In genomic region chr21:36477559-36477958, GRCh38 we compare ENCODE assay signal across 16 cellular contexts. TPM values are rescaled to one million over a fixed set of nuclear protein-coding genes. Genes with fewer than 3 reads are reported as not detected.
"Had no signal": no experiment of that assay in that cellular context is flagged by ENCODE, and none has a peak within 500 bp of the region (broad histone marks: within the 10 kb centered on the region; RNA-seq: fewer than 3 reads in every experiment).

No MANE protein-coding gene starts in this region.

- H3K36me3 ChIP-seq: adrenal gland, esophagus squamous epithelium, ovary, tibial artery had no signal

- H3K4me1 ChIP-seq: adrenal gland had no signal

- H3K27me3 ChIP-seq: adrenal gland, esophagus squamous epithelium, ovary, tibial artery had no signal

- DNase-seq: activated CD8-positive, alpha-beta memory T cell treated with anti-CD3 and anti-CD28 coated beads, Interleukin-2, amount 10 ng/mL, durations not matched to agents 7 days and 5 days; activated T-cell treated with anti-CD3 and anti-CD28 coated beads, Interleukin-2, amount 50 U/mL, for 4 hours; central memory CD4-positive, alpha-beta T cell; esophagus squamous epithelium; glutamatergic neuron; ovary; stimulated activated CD4-positive, alpha-beta T cell treated with anti-CD3 and anti-CD28 coated beads, Interleukin-4, amount 100 ng/mL, for 1 hour; stimulated activated naive B cell treated with anti-CD40 and anti-IgM and Interleukin-4, amounts not matched to agents 10 μg/mL and 1 μg/mL and 100 μg/mL, for 72 hours; tibial artery had no signal

- H3K4me3 ChIP-seq: adrenal gland, coronary artery, esophagus squamous epithelium, lung, ovary, tibial artery had no signal

- H3K9me3 ChIP-seq: adrenal gland, esophagus squamous epithelium, ovary, tibial artery had no signal

- ATAC-seq: activated CD8-positive, alpha-beta memory T cell treated with anti-CD3 and anti-CD28 coated beads, Interleukin-2, amount 10 ng/mL, durations not matched to agents 7 days and 5 days had no signal

- H3K27ac ChIP-seq: adrenal gland, coronary artery, esophagus squamous epithelium, ovary had no signal

RNA-seq across cellular contexts. Expression of gene CLDN14, which starts 2.4 kb away (rescaled TPM):
- total RNA-seq: activated CD4-positive, alpha-beta memory T cell treated with anti-CD3 and anti-CD28 coated beads for 36 hours; activated CD4-positive, alpha-beta T cell treated with anti-CD3 and anti-CD28 coated beads for 36 hours; activated CD8-positive, alpha-beta memory T cell treated with anti-CD3 and anti-CD28 coated beads, Interleukin-2, amount 10 ng/mL, durations not matched to agents 7 days and 5 days; activated T-cell treated with anti-CD3 and anti-CD28 coated beads, Interleukin-2, amount 50 U/mL, for 4 hours; adrenal gland; esophagus squamous epithelium; fibroblast of villous mesenchyme; neural crest cell; ovary had no signal
- polyA plus RNA-seq: adrenal gland had no signal
